ENCODE assay signal across 8 cellular contexts in the genomic region with DNA sequence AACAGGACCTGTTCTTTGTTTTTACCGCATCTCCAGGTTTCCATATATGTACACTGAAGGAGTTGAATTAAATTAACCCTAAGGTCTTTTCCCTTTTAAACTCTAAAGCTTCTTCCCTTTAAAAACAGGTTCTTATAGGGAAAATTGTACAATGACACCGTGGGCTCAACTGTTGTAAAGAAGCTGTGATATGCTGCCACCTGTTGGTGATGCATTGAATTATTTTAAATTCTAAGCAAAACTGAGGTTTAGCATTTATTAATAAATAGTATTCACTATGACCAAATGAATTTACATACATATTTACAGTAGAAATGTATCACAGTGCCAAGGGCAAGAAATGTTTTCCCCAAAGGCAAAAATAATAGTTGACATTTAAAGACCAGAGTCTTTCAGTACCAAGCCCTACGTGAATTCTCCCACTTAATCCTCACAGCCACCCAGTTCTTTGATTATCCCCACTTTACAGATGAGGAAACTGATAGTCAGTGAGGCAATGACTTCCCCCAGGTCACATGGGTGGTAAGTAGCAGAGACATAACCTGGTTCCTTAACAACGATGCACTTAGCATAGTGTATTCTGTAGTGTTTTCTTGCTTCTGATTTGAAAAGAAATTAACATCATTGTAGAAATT. TPM values are rescaled to one million over a fixed set of nuclear protein-coding genes. Genes with fewer than 3 reads are reported as not detected.
A peak's percentile ranks its signal among the peaks of the same experiment; 100 is the strongest.
DNase-seq lines count a peak whose midpoint lies in the region; ATAC-seq, FAIRE-seq and TF ChIP-seq lines count a peak whose summit lies in the region.

No MANE protein-coding gene starts in this region.

- no peak for FAIRE-seq in GM12878 (lab: Jason Lieb, UNC)

- H3K36me3 ChIP-seq in GM12878 (ENCODE audit: control insufficient read depth in 2 of 2, insufficient read depth in 2 of 2, low read length in 1 of 2): no peaks in the 10 kb centered on the region
- no peaks in the 10 kb centered on the region for H3K36me3 ChIP-seq in tibial nerve

- H3K27ac ChIP-seq in GM12878 (ENCODE audit: control insufficient read depth, insufficient read depth) (no peak overlapping the region), tibial nerve (no peak overlapping the region)

- H3K9ac ChIP-seq in GM12878 (ENCODE audit: control insufficient read depth, insufficient read depth, low read length): no peak overlapping the region

- SMC1A ChIA-PET in GM12878 (lab: Charles Lee; ENCODE audit: uncharacterized antibody, unreplicated experiment): interaction anchor here (1.0 to 4.5 kb wide), 11 partner anchors 10 to 563 kb away, joined by 3 to 26 read pairs (median 6); a partner anchor contains a TSS

- H3K9me3 ChIP-seq in GM12878 (replicated peaks; ENCODE audit: control insufficient read depth, insufficient read depth, low read length) (no peaks in the 10 kb centered on the region; the same call in 1 of the 3 replicates), tibial nerve (no peaks in the 10 kb centered on the region)

- TF ChIP-seq POLR2A in GM12878 (IDR thresholded peaks at IDR 0.05; ENCODE audit: low read depth, low read length): no peak
- no peak for TF ChIP-seq POLR2A in tibial nerve (IDR thresholded peaks at IDR 0.05)

- peak; percentile 87 for TF ChIP-seq RAD21 in GM12878 (IDR thresholded peaks at IDR 0.05; ENCODE audit: insufficient read depth, low read depth, low read length)

- 25% methylated on average over 4 of the region's 4 CpGs for WGBS in GM12878 (ENCODE audit: insufficient coverage, insufficient replicate concordance, low lambda C conversion rate, missing lambda C conversion rate)
- 39 to 41% methylated on average over 4 of the region's 4 CpGs for WGBS in tibial nerve, 2 donors

- POLR2A ChIA-PET in GM12878 (lab: Charles Lee): no interaction called here

- intact Hi-C loops in GM12878 (cut with micrococcal nuclease; ENCODE audit: unreplicated experiment): loop anchor here (1.0 to 10.0 kb wide), 5 partner anchors 78 to 695 kb away; a partner anchor contains a TSS

- H3K4me1 ChIP-seq in GM12878 (ENCODE audit: control insufficient read depth, insufficient read depth, low read length) (peaks cover 6% of the 10 kb centered on the region), tibial nerve (peaks cover 0 to 3% (median 0%) of the 10 kb centered on the region in 4 donors)

- H3K4me3 ChIP-seq in GM12878 (no peak overlapping the region), tibial nerve (no peak overlapping the region)

- no TSS peak for BruUV-seq in GM12878 (replicated peaks; lab: Mats Ljungman, UMichigan)

- DNase-seq in ACHN (peak; percentile 68), GDM1 (lab: John Stamatoyannopoulos, UW) (peak; percentile 13), NCI-H2227 treated with DMSO at 0.1 percent for 48 hours (lab: John Stamatoyannopoulos, UW) (peak; percentile 24), GM12878 (ENCODE audit: low read depth, low spot score) (no peak), iris pigment epithelial cell (ENCODE audit: low read depth) (peak; percentile 57), tibial nerve (ENCODE audit: low spot score in 2 of 2) (peak in 1 of 2 donors; percentile 48)

- in situ Hi-C loops in ACHN (cut with HindIII; ENCODE audit: low pct_ligation_motif_present, low pct_unique_long_range_greater_than_20kb, low sequenced_read_pairs) (loop anchor here (25.0 kb wide), 1 partner anchor 533 kb away; no protein-coding TSS in a partner anchor), GM12878 (cut with MboI) (loop anchor here (5.0 kb wide), 1 partner anchor 533 kb away; no protein-coding TSS in a partner anchor)

- RAD21 ChIA-PET in GM12878 (lab: Charles Lee; ENCODE audit: unreplicated experiment): interaction anchor here (0.7 to 2.5 kb wide), 7 partner anchors 12 to 563 kb away, joined by 3 to 16 read pairs (median 6); a partner anchor contains a TSS

- H3K79me2 ChIP-seq in GM12878 (ENCODE audit: control insufficient read depth, insufficient read depth, low read length): no peaks in the 10 kb centered on the region

- TF ChIP-seq EP300 in GM12878 (IDR thresholded peaks at IDR 0.05; ENCODE audit: borderline replicate concordance in 1 of 2, control insufficient read depth in 1 of 2, low read depth in 2 of 2, low read length in 2 of 2) (no peak), tibial nerve (IDR thresholded peaks at IDR 0.05) (no peak)

- H2AFZ ChIP-seq in GM12878 (ENCODE audit: control insufficient read depth, low read depth, low read length): no peak overlapping the region

- no peak overlapping the region for H3K4me2 ChIP-seq in GM12878 (ENCODE audit: control insufficient read depth, insufficient read depth)

- H4K20me1 ChIP-seq in GM12878 (ENCODE audit: control insufficient read depth, insufficient read depth): no peaks in the 10 kb centered on the region

- ATAC-seq in GM12878: peak; percentile 55
- no peak for ATAC-seq in HG03378 (IDR thresholded peaks at IDR 0.05; ENCODE audit: unreplicated experiment)
- ATAC-seq in GM19351 (IDR thresholded peaks at IDR 0.05; ENCODE audit: unreplicated experiment): no peak

- CTCF ChIA-PET in GM12878 (lab: Yijun Ruan, JAX): interaction anchor here (0.7 to 7.8 kb wide), 23 partner anchors 13 to 694 kb away, joined by 3 to 102 read pairs (median 4); a partner anchor contains a TSS

- TF ChIP-seq CTCF in GM12878 (IDR thresholded peaks at IDR 0.05 in 2 of 3, conservative IDR thresholded peaks at IDR 0.05 in 1 of 3; ENCODE audit: control insufficient read depth in 2 of 3, extremely low read depth in 1 of 3, insufficient read depth in 1 of 3, low read depth in 3 of 3, low read length in 3 of 3) (peak; percentile 55 to 73 (median 64)), tibial nerve (IDR thresholded peaks at IDR 0.05) (peak; percentile 68 to 82 (median 79))

- H3K27me3 ChIP-seq in GM12878 (replicated peaks in 1 of 2; ENCODE audit: control insufficient read depth in 2 of 2, insufficient read depth in 2 of 2, low read length in 1 of 2) (no peaks in the 10 kb centered on the region; a peak in 1 of 4 replicates), tibial nerve (no peaks in the 10 kb centered on the region)

TF ChIP-seq in GM12878, 131 proteins besides CTCF, POLR2A, EP300 and RAD21:
- peak; percentile 80; the same call in 1 of the 2 replicates for TF ChIP-seq SMC3 (IDR thresholded peaks at IDR 0.05; ENCODE audit: borderline replicate concordance, low read length)
- TF ChIP-seq, protein P1, sequence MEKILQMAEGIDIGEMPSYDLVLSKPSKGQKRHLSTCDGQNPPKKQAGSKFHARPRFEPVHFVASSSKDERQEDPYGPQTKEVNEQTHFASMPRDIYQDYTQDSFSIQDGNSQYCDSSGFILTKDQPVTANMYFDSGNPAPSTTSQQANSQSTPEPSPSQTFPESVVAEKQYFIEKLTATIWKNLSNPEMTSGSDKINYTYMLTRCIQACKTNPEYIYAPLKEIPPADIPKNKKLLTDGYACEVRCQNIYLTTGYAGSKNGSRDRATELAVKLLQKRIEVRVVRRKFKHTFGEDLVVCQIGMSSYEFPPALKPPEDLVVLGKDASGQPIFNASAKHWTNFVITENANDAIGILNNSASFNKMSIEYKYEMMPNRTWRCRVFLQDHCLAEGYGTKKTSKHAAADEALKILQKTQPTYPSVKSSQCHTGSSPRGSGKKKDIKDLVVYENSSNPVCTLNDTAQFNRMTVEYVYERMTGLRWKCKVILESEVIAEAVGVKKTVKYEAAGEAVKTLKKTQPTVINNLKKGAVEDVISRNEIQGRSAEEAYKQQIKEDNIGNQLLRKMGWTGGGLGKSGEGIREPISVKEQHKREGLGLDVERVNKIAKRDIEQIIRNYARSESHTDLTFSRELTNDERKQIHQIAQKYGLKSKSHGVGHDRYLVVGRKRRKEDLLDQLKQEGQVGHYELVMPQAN (conservative IDR thresholded peaks at IDR 0.05): no peak
- TF ChIP-seq MEF2A (IDR thresholded peaks at IDR 0.05; ENCODE audit: insufficient read depth, low read depth, low read length): no peak

RNA-seq across cellular contexts. Expression of a gene that starts 35.7 kb away (rescaled TPM):
- total RNA-seq in GM12878 (2013; cell fraction: nucleolus; rRNA removed): 40.3 and 48.3 TPM in 2 replicates
- total RNA-seq in GM12878 (2014; rRNA removed): 19.5 and 20.7 TPM in 2 replicates
- 30.8 and 31.2 TPM in 2 replicates for total RNA-seq in GM12878 (2014; rRNA removed; fragmentation: Illumina TruSeq; extraction: Trizol)
- total RNA-seq in GM12878 (2021): 30.9 and 31.3 TPM in 2 replicates
- 17.2 TPM for polyA plus RNA-seq in GM12878 (2011; ENCODE audit: low read depth)
- polyA plus RNA-seq in GM12878 (2011; rRNA removed): 30.9 and 51.7 TPM in 2 replicates
- 13.8 and 17.2 TPM in 2 replicates for polyA plus RNA-seq in GM12878 (2011; cell fraction: cytosol; rRNA removed)
- polyA plus RNA-seq in GM12878 (2011; cell fraction: nucleus; rRNA removed): 13.6 and 13.8 TPM in 2 replicates
- 37.5 and 38.1 TPM in 2 replicates for polyA plus RNA-seq in GM12878 (2012)
- 24.4 and 32.6 TPM in 2 replicates for polyA plus RNA-seq in GM12878 (2014; fragmentation: Illumina TruSeq; extraction: Trizol)
- 10 to 100 TPM; 17.2 to 21.9 TPM for polyA plus RNA-seq in GM12878 (2014; fragmentation: Nextera tagmentation; extraction: Ambion mirVana)
- 13.3 and 15.4 TPM in 2 replicates for polyA plus RNA-seq in GM12878 (2014; rRNA removed)
- 10 to 100 TPM; 40.9 to 41.3 TPM for polyA plus RNA-seq in GM12878 (2016; fragmentation: Nextera tagmentation; extraction: Ambion mirVana)
- polyA minus RNA-seq in GM12878 (2011; rRNA and poly(A)+ RNA removed): 29.8 and 41.5 TPM in 2 replicates
- 17.2 and 21.1 TPM in 2 replicates for polyA minus RNA-seq in GM12878 (2011; cell fraction: cytosol; rRNA and poly(A)+ RNA removed)
- 6.3 and 9.6 TPM in 2 replicates for polyA minus RNA-seq in GM12878 (2011; cell fraction: nucleus; rRNA and poly(A)+ RNA removed)
- 10 to 100 TPM; 20.1 to 34.1 (median 31.3) TPM for total RNA-seq in tibial nerve
